In genomic region chr7:92691578-92691977, GRCh38 we compare ENCODE assay signal across 9 cellular contexts.
DNase-seq lines count a peak whose midpoint lies in the region; ATAC-seq and TF ChIP-seq lines count a peak whose summit lies in the region.
"Had no signal": no experiment of that assay in that cellular context is flagged by ENCODE, and none has a peak within 500 bp of the region (broad histone marks: within the 10 kb centered on the region; RNA-seq: fewer than 3 reads in every experiment).

No MANE protein-coding gene starts in this region.

- no peaks in the 10 kb centered on the region for H3K36me3 ChIP-seq in NT2/D1 (ENCODE audit: insufficient read depth, insufficient read length, low read length)
- no peaks in the 10 kb centered on the region for H3K36me3 ChIP-seq in lower lobe of right lung
- no peaks in the 10 kb centered on the region for H3K36me3 ChIP-seq in WERI-Rb-1

- peaks cover 24% of the 10 kb centered on the region for H3K4me1 Mint-ChIP-seq in brain

- H3K36me3 Mint-ChIP-seq in brain, result peaks cover 54% of the 10 kb centered on the region

- H3K27ac Mint-ChIP-seq in brain, result peak overlapping the region in 2 of 5 experiments; percentile 74 to 76
- H3K27ac Mint-ChIP-seq: dendritic cell treated with granulocyte-macrophage colony-stimulating factor and Interleukin-4, amounts not matched to agents 40 ng/mL and 50 ng/mL, for 4 days had no signal

- peak; percentile 84 for DNase-seq in DMS53 (lab: John Stamatoyannopoulos, UW)
- DNase-seq in GM19240 (ENCODE audit: insufficient read length, low spot score), result peak; percentile 4
- peak; percentile 33 for DNase-seq in NT2/D1 (ENCODE audit: low read depth, low spot score)
- DNase-seq in lower lobe of right lung, result no peak
- no peak for DNase-seq in activated effector memory CD4-positive, alpha-beta T cell treated with Interleukin-2 at 50 U/mL for 16 hours
- DNase-seq in WERI-Rb-1, result no peak

- H3K27me3 ChIP-seq in NT2/D1 (ENCODE audit: insufficient read depth, insufficient read length) (no peaks in the 10 kb centered on the region), lower lobe of right lung (ENCODE audit: low read depth) (no peaks in the 10 kb centered on the region), WERI-Rb-1 (ENCODE audit: insufficient read depth, low read depth, severe bottlenecking) (no peaks in the 10 kb centered on the region)

- peaks cover 2 to 19% (median 14%) of the 10 kb centered on the region in 5 experiments for H3K9me3 Mint-ChIP-seq in brain
- H3K9me3 Mint-ChIP-seq: dendritic cell treated with granulocyte-macrophage colony-stimulating factor and Interleukin-4, amounts not matched to agents 40 ng/mL and 50 ng/mL, for 4 days had no signal

- H3K27me3 Mint-ChIP-seq in brain, result no peaks in the 10 kb centered on the region
- H3K27me3 Mint-ChIP-seq: dendritic cell treated with granulocyte-macrophage colony-stimulating factor and Interleukin-4, amounts not matched to agents 40 ng/mL and 50 ng/mL, for 4 days had no signal

- ATAC-seq in HG03442 (IDR thresholded peaks at IDR 0.05; ENCODE audit: unreplicated experiment) (peak; percentile 86), lower lobe of right lung (peak; percentile 50 to 58)

- no peak overlapping the region for H3K27ac ChIP-seq in lower lobe of right lung
- no peak overlapping the region for H3K27ac ChIP-seq in WERI-Rb-1

- intact Hi-C loops in lower lobe of right lung (cut with DNase I), result loop anchor here (10.0 kb wide), 1 partner anchor 143 kb away; the partner anchor contains the start of gene CDK6

- H3K4me3 ChIP-seq in NT2/D1 (ENCODE audit: insufficient read length, low read depth) (no peak overlapping the region), lower lobe of right lung (no peak overlapping the region), WERI-Rb-1 (ENCODE audit: low read depth, low read length) (no peak overlapping the region)

- TF ChIP-seq CTCF in brain (conservative IDR thresholded peaks at IDR 0.05) (peak; percentile 67 to 75), lower lobe of right lung (IDR thresholded peaks at IDR 0.05) (peak; percentile 58), WERI-Rb-1 (IDR thresholded peaks at IDR 0.05; ENCODE audit: low read depth, low read length) (no peak)

- peak overlapping the region in 1 of 5 experiments; percentile 49 for H3K4me3 Mint-ChIP-seq in brain
- H3K4me3 Mint-ChIP-seq: dendritic cell treated with granulocyte-macrophage colony-stimulating factor and Interleukin-4, amounts not matched to agents 40 ng/mL and 50 ng/mL, for 4 days had no signal

- no peaks in the 10 kb centered on the region for H3K4me1 ChIP-seq in NT2/D1 (ENCODE audit: insufficient read depth, insufficient read length)
- peaks cover 7% of the 10 kb centered on the region for H3K4me1 ChIP-seq in lower lobe of right lung

- no peak overlapping the region for H3K9ac ChIP-seq in NT2/D1 (ENCODE audit: insufficient read length, low read depth)

- H3K9me3 ChIP-seq in NT2/D1 (ENCODE audit: insufficient read depth, low read length) (no peaks in the 10 kb centered on the region), lower lobe of right lung (no peaks in the 10 kb centered on the region), WERI-Rb-1 (ENCODE audit: severe bottlenecking) (no peaks in the 10 kb centered on the region)

Comparison
In these comparisons a context has a peak if more than half of its experiments do, and no peak if none do; other contexts are left out.
1. DNase-seq: peak in DMS53 (single experiment), GM19240 (single experiment) and NT2/D1 (single experiment); none in lower lobe of right lung (single experiment), activated effector memory CD4-positive, alpha-beta T cell treated with Interleukin-2 at 50 U/mL for 16 hours (single experiment) and WERI-Rb-1 (single experiment).